ENCODE assay signal across 1 cellular context in the genomic region with DNA sequence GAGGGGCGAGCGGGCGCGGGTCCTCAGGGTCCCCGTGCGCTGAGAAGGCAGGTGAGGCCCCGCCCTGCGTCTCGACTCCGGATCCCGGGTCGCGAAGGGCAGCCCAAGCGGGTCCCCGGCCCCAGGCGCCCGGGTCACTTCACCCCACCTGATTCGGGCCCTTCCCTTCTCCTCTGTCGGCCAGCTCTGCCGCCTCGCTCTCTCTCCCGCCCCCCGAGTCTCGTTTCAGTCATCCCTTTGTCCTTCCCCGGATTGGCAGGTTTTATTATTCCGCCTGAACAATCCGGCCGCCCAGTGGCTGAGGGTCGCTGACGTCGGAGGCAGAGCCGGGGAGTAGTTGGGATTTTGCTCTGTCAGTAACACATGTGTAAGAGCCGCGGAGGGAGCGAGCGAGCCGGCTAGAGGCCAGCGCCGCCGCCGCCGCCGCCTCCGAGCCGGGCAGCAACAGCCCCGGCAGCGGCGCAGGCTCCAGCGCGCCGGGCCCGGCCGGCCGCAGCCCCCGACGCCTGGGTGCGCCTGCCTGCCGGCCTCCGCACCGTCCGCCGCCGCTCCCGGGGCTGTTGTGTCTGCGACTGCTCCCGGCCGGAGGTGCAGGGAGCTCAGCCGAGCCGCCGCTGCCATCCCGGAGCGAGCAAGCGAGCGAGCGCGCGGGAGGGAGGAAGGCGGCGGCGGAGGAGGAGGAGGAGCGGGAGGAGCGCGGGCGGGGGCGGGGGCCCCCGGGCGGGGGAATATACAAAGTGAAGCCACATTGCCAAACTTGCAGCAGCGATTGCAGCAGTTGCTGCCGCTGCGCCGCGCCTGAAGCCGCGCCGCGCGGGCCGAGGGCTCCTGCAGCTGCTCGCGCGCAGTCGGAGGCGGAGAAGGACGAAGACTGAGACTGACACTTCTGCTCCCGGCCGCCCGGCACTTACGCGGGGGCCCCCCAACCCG.
A peak's percentile ranks its signal among the peaks of the same experiment; 100 is the strongest.
TF ChIP-seq lines count a peak whose summit lies in the region.

A gene with protein sequence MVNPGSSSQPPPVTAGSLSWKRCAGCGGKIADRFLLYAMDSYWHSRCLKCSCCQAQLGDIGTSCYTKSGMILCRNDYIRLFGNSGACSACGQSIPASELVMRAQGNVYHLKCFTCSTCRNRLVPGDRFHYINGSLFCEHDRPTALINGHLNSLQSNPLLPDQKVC (plus strand): TSS at position 760 of the 930 bp plus-strand sequence. CDS start 3,136 bp downstream, outside the sequence.

TF ChIP-seq in HepG2, 621 proteins besides CTCF, POLR2A, EP300 and RAD21 (continued from another document):
- TF ChIP-seq, protein P1, sequence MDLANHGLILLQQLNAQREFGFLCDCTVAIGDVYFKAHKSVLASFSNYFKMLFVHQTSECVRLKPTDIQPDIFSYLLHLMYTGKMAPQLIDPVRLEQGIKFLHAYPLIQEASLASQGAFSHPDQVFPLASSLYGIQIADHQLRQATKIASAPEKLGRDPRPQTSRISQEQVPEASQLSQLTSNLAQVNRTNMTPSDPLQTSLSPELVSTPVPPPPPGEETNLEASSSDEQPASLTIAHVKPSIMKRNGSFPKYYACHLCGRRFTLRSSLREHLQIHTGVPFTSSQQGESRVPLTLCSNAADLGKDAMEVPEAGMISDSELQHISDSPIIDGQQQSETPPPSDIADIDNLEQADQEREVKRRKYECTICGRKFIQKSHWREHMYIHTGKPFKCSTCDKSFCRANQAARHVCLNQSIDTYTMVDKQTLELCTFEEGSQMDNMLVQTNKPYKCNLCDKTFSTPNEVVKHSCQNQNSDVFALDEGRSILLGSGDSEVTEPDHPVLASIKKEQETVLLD (CRISPR knock-in tag; IDR thresholded peaks at IDR 0.05; ENCODE audit: low read depth), result peak; percentile 67
- TF ChIP-seq TCF12 (IDR thresholded peaks at IDR 0.05), result no peak
- TF ChIP-seq TCF12 (CRISPR knock-in tag; IDR thresholded peaks at IDR 0.05), result no peak
- no peak for TF ChIP-seq MED8 (CRISPR knock-in tag; IDR thresholded peaks at IDR 0.05; ENCODE audit: insufficient replicate concordance)
- peak; percentile 87 for TF ChIP-seq CEBPB (IDR thresholded peaks at IDR 0.05; ENCODE audit: borderline replicate concordance, low read depth, low read length)
- TF ChIP-seq, protein P2, sequence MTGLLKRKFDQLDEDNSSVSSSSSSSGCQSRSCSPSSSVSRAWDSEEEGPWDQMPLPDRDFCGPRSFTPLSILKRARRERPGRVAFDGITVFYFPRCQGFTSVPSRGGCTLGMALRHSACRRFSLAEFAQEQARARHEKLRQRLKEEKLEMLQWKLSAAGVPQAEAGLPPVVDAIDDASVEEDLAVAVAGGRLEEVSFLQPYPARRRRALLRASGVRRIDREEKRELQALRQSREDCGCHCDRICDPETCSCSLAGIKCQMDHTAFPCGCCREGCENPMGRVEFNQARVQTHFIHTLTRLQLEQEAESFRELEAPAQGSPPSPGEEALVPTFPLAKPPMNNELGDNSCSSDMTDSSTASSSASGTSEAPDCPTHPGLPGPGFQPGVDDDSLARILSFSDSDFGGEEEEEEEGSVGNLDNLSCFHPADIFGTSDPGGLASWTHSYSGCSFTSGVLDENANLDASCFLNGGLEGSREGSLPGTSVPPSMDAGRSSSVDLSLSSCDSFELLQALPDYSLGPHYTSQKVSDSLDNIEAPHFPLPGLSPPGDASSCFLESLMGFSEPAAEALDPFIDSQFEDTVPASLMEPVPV (CRISPR knock-in tag; IDR thresholded peaks at IDR 0.05), result no peak
- TF ChIP-seq ZNF253 (CRISPR knock-in tag; IDR thresholded peaks at IDR 0.05; ENCODE audit: borderline replicate concordance), result no peak
- TF ChIP-seq ATF1 (CRISPR knock-in tag; IDR thresholded peaks at IDR 0.05), result peak; percentile 88
- TF ChIP-seq, protein P3, sequence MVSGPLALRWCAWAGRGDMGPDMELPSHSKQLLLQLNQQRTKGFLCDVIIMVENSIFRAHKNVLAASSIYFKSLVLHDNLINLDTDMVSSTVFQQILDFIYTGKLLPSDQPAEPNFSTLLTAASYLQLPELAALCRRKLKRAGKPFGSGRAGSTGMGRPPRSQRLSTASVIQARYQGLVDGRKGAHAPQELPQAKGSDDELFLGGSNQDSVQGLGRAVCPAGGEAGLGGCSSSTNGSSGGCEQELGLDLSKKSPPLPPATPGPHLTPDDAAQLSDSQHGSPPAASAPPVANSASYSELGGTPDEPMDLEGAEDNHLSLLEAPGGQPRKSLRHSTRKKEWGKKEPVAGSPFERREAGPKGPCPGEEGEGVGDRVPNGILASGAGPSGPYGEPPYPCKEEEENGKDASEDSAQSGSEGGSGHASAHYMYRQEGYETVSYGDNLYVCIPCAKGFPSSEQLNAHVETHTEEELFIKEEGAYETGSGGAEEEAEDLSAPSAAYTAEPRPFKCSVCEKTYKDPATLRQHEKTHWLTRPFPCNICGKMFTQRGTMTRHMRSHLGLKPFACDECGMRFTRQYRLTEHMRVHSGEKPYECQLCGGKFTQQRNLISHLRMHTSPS (CRISPR knock-in tag; IDR thresholded peaks at IDR 0.05; ENCODE audit: low read depth), result no peak
- TF ChIP-seq, protein P4, sequence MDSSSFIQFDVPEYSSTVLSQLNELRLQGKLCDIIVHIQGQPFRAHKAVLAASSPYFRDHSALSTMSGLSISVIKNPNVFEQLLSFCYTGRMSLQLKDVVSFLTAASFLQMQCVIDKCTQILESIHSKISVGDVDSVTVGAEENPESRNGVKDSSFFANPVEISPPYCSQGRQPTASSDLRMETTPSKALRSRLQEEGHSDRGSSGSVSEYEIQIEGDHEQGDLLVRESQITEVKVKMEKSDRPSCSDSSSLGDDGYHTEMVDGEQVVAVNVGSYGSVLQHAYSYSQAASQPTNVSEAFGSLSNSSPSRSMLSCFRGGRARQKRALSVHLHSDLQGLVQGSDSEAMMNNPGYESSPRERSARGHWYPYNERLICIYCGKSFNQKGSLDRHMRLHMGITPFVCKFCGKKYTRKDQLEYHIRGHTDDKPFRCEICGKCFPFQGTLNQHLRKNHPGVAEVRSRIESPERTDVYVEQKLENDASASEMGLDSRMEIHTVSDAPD (CRISPR knock-in tag; IDR thresholded peaks at IDR 0.05), result no peak
- no peak for TF ChIP-seq GPN1 (CRISPR knock-in tag; IDR thresholded peaks at IDR 0.05; ENCODE audit: borderline replicate concordance)
- TF ChIP-seq YEATS2 (CRISPR knock-in tag; IDR thresholded peaks at IDR 0.05; ENCODE audit: borderline replicate concordance), result no peak
- TF ChIP-seq ZSCAN31 (CRISPR knock-in tag; IDR thresholded peaks at IDR 0.05; ENCODE audit: low read depth), result no peak
- no peak for TF ChIP-seq MIXL1 (CRISPR knock-in tag; IDR thresholded peaks at IDR 0.05)
- TF ChIP-seq SOX6 (IDR thresholded peaks at IDR 0.05), result no peak
- peak; percentile 34; the same call in 1 of the 2 replicates for TF ChIP-seq SOX6 (CRISPR knock-in tag; IDR thresholded peaks at IDR 0.05)
- TF ChIP-seq, protein P5, sequence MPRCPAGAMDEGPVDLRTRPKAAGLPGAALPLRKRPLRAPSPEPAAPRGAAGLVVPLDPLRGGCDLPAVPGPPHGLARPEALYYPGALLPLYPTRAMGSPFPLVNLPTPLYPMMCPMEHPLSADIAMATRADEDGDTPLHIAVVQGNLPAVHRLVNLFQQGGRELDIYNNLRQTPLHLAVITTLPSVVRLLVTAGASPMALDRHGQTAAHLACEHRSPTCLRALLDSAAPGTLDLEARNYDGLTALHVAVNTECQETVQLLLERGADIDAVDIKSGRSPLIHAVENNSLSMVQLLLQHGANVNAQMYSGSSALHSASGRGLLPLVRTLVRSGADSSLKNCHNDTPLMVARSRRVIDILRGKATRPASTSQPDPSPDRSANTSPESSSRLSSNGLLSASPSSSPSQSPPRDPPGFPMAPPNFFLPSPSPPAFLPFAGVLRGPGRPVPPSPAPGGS (CRISPR knock-in tag; IDR thresholded peaks at IDR 0.05), result no peak
- no peak for TF ChIP-seq ZNF564 (CRISPR knock-in tag; IDR thresholded peaks at IDR 0.05)
- TF ChIP-seq, protein P6, sequence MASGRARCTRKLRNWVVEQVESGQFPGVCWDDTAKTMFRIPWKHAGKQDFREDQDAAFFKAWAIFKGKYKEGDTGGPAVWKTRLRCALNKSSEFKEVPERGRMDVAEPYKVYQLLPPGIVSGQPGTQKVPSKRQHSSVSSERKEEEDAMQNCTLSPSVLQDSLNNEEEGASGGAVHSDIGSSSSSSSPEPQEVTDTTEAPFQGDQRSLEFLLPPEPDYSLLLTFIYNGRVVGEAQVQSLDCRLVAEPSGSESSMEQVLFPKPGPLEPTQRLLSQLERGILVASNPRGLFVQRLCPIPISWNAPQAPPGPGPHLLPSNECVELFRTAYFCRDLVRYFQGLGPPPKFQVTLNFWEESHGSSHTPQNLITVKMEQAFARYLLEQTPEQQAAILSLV (CRISPR knock-in tag; IDR thresholded peaks at IDR 0.05; ENCODE audit: borderline replicate concordance), result 0 out of 2 replicates have a peak, but pooled peaks have one; percentile 39
- no peak for TF ChIP-seq TMF1 (CRISPR knock-in tag; IDR thresholded peaks at IDR 0.05; ENCODE audit: low read depth)
- peak; percentile 91 for TF ChIP-seq NFYC (CRISPR knock-in tag; IDR thresholded peaks at IDR 0.05)
- 0 out of 2 replicates have a peak, but pooled peaks have one; percentile 63 for TF ChIP-seq SRY (CRISPR knock-in tag; IDR thresholded peaks at IDR 0.05)
- 0 out of 2 replicates have a peak, but pooled peaks have one; percentile 27 for TF ChIP-seq ELF1 (CRISPR knock-in tag; IDR thresholded peaks at IDR 0.05)
- TF ChIP-seq, protein P7, sequence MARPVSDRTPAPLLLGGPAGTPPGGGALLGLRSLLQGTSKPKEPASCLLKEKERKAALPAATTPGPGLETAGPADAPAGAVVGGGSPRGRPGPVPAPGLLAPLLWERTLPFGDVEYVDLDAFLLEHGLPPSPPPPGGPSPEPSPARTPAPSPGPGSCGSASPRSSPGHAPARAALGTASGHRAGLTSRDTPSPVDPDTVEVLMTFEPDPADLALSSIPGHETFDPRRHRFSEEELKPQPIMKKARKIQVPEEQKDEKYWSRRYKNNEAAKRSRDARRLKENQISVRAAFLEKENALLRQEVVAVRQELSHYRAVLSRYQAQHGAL (CRISPR knock-in tag; IDR thresholded peaks at IDR 0.05; ENCODE audit: not compliant biosample characterization), result no peak
- TF ChIP-seq, protein P8, sequence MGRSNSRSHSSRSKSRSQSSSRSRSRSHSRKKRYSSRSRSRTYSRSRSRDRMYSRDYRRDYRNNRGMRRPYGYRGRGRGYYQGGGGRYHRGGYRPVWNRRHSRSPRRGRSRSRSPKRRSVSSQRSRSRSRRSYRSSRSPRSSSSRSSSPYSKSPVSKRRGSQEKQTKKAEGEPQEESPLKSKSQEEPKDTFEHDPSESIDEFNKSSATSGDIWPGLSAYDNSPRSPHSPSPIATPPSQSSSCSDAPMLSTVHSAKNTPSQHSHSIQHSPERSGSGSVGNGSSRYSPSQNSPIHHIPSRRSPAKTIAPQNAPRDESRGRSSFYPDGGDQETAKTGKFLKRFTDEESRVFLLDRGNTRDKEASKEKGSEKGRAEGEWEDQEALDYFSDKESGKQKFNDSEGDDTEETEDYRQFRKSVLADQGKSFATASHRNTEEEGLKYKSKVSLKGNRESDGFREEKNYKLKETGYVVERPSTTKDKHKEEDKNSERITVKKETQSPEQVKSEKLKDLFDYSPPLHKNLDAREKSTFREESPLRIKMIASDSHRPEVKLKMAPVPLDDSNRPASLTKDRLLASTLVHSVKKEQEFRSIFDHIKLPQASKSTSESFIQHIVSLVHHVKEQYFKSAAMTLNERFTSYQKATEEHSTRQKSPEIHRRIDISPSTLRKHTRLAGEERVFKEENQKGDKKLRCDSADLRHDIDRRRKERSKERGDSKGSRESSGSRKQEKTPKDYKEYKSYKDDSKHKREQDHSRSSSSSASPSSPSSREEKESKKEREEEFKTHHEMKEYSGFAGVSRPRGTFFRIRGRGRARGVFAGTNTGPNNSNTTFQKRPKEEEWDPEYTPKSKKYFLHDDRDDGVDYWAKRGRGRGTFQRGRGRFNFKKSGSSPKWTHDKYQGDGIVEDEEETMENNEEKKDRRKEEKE (IDR thresholded peaks at IDR 0.05), result no peak
- no peak for TF ChIP-seq ZNF124 (CRISPR knock-in tag; IDR thresholded peaks at IDR 0.05)
- TF ChIP-seq ZNF44 (CRISPR knock-in tag; IDR thresholded peaks at IDR 0.05), result no peak
- no peak for TF ChIP-seq ZNF546 (CRISPR knock-in tag; conservative IDR thresholded peaks at IDR 0.05)
- TF ChIP-seq, protein P9, sequence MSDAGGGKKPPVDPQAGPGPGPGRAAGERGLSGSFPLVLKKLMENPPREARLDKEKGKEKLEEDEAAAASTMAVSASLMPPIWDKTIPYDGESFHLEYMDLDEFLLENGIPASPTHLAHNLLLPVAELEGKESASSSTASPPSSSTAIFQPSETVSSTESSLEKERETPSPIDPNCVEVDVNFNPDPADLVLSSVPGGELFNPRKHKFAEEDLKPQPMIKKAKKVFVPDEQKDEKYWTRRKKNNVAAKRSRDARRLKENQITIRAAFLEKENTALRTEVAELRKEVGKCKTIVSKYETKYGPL (CRISPR knock-in tag; IDR thresholded peaks at IDR 0.05), result no peak
- TF ChIP-seq SAFB2 (CRISPR knock-in tag; IDR thresholded peaks at IDR 0.05; ENCODE audit: borderline replicate concordance, low read depth), result no peak
- peak; percentile 61; the same call in 1 of the 2 replicates for TF ChIP-seq ZMYM4 (CRISPR knock-in tag; IDR thresholded peaks at IDR 0.05)
- no peak for TF ChIP-seq MAF1 (CRISPR knock-in tag; IDR thresholded peaks at IDR 0.05; ENCODE audit: borderline replicate concordance)
- TF ChIP-seq HOXA3 (CRISPR knock-in tag; IDR thresholded peaks at IDR 0.05), result peak; percentile 40; the same call in 1 of the 2 replicates
- no peak for TF ChIP-seq NFRKB (IDR thresholded peaks at IDR 0.05)
- TF ChIP-seq SP2 (CRISPR knock-in tag; IDR thresholded peaks at IDR 0.05), result peak; percentile 86
- peak; percentile 52; the same call in 1 of the 2 replicates for TF ChIP-seq CCDC6 (CRISPR knock-in tag; IDR thresholded peaks at IDR 0.05)
